Comparison of ENCODE assay signal across 14 cellular contexts in genomic region chr14:50631408-50631821, GRCh38.
"Had no signal": no experiment of that assay in that cellular context is flagged by ENCODE, and none has a peak within 500 bp of the region (broad histone marks: within the 10 kb centered on the region; RNA-seq: fewer than 3 reads in every experiment).

No MANE protein-coding gene starts in this region.

- H3K4me3 ChIP-seq: breast epithelium, hepatocyte, lower lobe of right lung, smooth muscle cell, tibial artery, uterus had no signal

- H3K27ac ChIP-seq: breast epithelium, epithelial cell of prostate, hepatocyte, lower lobe of right lung, neutrophil, tibial artery, uterus had no signal

- H3K36me3 ChIP-seq: neutrophil, uterus had no signal

- H3K9me3 Mint-ChIP-seq: activated naive CD4-positive, alpha-beta T cell treated with anti-CD3 and anti-CD28 coated beads, Interleukin-2, amount 50 U/mL, for 24 hours; naive B cell had no signal

- DNase-seq: amniotic stem cell; effector CD4-positive, alpha-beta T cell; lower lobe of right lung; naive B cell; tibial artery; uterus had no signal

- H3K9me3 ChIP-seq: breast epithelium, lower lobe of right lung, neutrophil, tibial artery, uterus had no signal

- ATAC-seq: activated CD4-positive, CD25-positive, alpha-beta regulatory T cell treated with anti-CD3 and anti-CD28 coated beads, Interleukin-2, amount 50 U/mL, for 24 hours; lower lobe of right lung; right cardiac atrium had no signal

- H3K27ac Mint-ChIP-seq: activated naive CD4-positive, alpha-beta T cell treated with anti-CD3 and anti-CD28 coated beads, Interleukin-2, amount 50 U/mL, for 24 hours had no signal

- H3K4me3 Mint-ChIP-seq: activated naive CD4-positive, alpha-beta T cell treated with anti-CD3 and anti-CD28 coated beads, Interleukin-2, amount 50 U/mL, for 24 hours had no signal

- H3K4me1 Mint-ChIP-seq: activated naive CD4-positive, alpha-beta T cell treated with anti-CD3 and anti-CD28 coated beads, Interleukin-2, amount 50 U/mL, for 24 hours had no signal

- H3K27me3 Mint-ChIP-seq: activated naive CD4-positive, alpha-beta T cell treated with anti-CD3 and anti-CD28 coated beads, Interleukin-2, amount 50 U/mL, for 24 hours; naive B cell had no signal
